ENCODE assay signal across 2 cellular contexts in the genomic region with DNA sequence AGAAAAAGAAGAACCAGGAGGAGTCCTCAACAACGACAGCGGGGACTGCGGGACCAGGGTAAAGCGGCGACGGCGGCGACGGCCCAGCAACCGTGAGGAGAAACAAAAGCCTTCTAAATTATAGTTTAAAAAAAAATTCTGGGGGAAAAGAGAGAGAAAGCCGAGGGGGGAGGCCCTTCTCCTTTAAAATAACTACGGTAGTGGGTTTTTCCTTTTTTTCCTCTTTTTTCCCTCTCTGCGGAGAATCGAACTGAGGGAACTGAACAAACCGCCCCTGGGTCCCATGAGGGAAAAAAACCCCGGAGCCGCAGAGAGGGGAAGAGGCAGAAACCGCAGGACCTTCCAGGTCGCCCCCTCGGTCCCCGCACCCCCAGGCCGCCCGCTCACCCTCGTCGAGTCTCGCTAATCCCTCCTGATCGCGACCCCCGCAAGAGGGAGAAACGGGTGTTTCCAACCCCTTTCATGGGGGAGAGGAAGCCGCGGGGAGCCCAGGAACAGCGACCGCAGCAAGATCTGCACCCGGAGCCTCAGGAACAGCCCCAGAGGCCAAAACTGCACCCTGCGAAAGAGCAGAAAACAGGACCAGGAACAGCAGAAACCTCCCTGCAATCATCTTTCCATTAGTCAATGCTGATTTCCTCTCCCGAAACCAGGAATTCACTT.
A peak's percentile ranks its signal among the peaks of the same experiment; 100 is the strongest.
TF ChIP-seq lines count a peak whose summit lies in the region.

No MANE protein-coding gene starts in this region.

TF ChIP-seq in SK-N-SH treated with all-trans-retinoic acid at 6 μM for 48 hours, 23 proteins besides CTCF, POLR2A, EP300 and RAD21 (continued from another document):
- TF ChIP-seq PATZ1 (CRISPR knock-in tag; IDR thresholded peaks at IDR 0.05; ENCODE audit: borderline replicate concordance) (no peak), POU6F1 (CRISPR knock-in tag; IDR thresholded peaks at IDR 0.05; ENCODE audit: borderline replicate concordance, low read depth) (no peak), SNAI2 (CRISPR knock-in tag; IDR thresholded peaks at IDR 0.05) (no peak), ZNF70 (CRISPR knock-in tag; IDR thresholded peaks at IDR 0.05) (no peak), ESRRG (CRISPR knock-in tag; IDR thresholded peaks at IDR 0.05) (no peak), PPARA (CRISPR knock-in tag; IDR thresholded peaks at IDR 0.05; ENCODE audit: borderline replicate concordance) (no peak), ZNF8 (CRISPR knock-in tag; IDR thresholded peaks at IDR 0.05) (no peak)
TF ChIP-seq in SK-N-SH treated with all-trans-retinoic acid at 6 μM for 48 hours: peak in this region for 0.

TF ChIP-seq in H1, 55 proteins besides CTCF, POLR2A, EP300 and RAD21 (continued from another document):
- TF ChIP-seq, protein P1, sequence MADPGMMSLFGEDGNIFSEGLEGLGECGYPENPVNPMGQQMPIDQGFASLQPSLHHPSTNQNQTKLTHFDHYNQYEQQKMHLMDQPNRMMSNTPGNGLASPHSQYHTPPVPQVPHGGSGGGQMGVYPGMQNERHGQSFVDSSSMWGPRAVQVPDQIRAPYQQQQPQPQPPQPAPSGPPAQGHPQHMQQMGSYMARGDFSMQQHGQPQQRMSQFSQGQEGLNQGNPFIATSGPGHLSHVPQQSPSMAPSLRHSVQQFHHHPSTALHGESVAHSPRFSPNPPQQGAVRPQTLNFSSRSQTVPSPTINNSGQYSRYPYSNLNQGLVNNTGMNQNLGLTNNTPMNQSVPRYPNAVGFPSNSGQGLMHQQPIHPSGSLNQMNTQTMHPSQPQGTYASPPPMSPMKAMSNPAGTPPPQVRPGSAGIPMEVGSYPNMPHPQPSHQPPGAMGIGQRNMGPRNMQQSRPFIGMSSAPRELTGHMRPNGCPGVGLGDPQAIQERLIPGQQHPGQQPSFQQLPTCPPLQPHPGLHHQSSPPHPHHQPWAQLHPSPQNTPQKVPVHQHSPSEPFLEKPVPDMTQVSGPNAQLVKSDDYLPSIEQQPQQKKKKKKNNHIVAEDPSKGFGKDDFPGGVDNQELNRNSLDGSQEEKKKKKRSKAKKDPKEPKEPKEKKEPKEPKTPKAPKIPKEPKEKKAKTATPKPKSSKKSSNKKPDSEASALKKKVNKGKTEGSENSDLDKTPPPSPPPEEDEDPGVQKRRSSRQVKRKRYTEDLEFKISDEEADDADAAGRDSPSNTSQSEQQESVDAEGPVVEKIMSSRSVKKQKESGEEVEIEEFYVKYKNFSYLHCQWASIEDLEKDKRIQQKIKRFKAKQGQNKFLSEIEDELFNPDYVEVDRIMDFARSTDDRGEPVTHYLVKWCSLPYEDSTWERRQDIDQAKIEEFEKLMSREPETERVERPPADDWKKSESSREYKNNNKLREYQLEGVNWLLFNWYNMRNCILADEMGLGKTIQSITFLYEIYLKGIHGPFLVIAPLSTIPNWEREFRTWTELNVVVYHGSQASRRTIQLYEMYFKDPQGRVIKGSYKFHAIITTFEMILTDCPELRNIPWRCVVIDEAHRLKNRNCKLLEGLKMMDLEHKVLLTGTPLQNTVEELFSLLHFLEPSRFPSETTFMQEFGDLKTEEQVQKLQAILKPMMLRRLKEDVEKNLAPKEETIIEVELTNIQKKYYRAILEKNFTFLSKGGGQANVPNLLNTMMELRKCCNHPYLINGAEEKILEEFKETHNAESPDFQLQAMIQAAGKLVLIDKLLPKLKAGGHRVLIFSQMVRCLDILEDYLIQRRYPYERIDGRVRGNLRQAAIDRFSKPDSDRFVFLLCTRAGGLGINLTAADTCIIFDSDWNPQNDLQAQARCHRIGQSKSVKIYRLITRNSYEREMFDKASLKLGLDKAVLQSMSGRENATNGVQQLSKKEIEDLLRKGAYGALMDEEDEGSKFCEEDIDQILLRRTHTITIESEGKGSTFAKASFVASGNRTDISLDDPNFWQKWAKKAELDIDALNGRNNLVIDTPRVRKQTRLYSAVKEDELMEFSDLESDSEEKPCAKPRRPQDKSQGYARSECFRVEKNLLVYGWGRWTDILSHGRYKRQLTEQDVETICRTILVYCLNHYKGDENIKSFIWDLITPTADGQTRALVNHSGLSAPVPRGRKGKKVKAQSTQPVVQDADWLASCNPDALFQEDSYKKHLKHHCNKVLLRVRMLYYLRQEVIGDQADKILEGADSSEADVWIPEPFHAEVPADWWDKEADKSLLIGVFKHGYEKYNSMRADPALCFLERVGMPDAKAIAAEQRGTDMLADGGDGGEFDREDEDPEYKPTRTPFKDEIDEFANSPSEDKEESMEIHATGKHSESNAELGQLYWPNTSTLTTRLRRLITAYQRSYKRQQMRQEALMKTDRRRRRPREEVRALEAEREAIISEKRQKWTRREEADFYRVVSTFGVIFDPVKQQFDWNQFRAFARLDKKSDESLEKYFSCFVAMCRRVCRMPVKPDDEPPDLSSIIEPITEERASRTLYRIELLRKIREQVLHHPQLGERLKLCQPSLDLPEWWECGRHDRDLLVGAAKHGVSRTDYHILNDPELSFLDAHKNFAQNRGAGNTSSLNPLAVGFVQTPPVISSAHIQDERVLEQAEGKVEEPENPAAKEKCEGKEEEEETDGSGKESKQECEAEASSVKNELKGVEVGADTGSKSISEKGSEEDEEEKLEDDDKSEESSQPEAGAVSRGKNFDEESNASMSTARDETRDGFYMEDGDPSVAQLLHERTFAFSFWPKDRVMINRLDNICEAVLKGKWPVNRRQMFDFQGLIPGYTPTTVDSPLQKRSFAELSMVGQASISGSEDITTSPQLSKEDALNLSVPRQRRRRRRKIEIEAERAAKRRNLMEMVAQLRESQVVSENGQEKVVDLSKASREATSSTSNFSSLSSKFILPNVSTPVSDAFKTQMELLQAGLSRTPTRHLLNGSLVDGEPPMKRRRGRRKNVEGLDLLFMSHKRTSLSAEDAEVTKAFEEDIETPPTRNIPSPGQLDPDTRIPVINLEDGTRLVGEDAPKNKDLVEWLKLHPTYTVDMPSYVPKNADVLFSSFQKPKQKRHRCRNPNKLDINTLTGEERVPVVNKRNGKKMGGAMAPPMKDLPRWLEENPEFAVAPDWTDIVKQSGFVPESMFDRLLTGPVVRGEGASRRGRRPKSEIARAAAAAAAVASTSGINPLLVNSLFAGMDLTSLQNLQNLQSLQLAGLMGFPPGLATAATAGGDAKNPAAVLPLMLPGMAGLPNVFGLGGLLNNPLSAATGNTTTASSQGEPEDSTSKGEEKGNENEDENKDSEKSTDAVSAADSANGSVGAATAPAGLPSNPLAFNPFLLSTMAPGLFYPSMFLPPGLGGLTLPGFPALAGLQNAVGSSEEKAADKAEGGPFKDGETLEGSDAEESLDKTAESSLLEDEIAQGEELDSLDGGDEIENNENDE (IDR thresholded peaks at IDR 0.05; ENCODE audit: insufficient replicate concordance, low read length) = no peak
- peak in 1 of 2 experiments; percentile 29; a peak in 1 of 4 replicates for TF ChIP-seq HDAC2 (IDR thresholded peaks at IDR 0.05; ENCODE audit: borderline replicate concordance in 1 of 2, low read depth in 2 of 2, low read length in 2 of 2)
